8 cellular contexts compared by ENCODE assay signal in genomic region chr2:47906261-47907096, GRCh38. TPM values are rescaled to one million over a fixed set of nuclear protein-coding genes. Genes with fewer than 3 reads are reported as not detected.
DNase-seq lines count a peak whose midpoint lies in the region; ATAC-seq, FAIRE-seq and TF ChIP-seq lines count a peak whose summit lies in the region.

Gene FBXO11 (minus strand): TSS chr2:47906498. CDS start chr2:47905720, 778 bp downstream.

- peak within 1 kb of the TSS; percentile 96 for H3K4me2 ChIP-seq in smooth muscle cell

- H3K9ac ChIP-seq in smooth muscle cell (ENCODE audit: low read depth), result peak within 1 kb of the TSS; percentile 98

- under 1% methylated on average over 31 of the region's 53 CpGs for WGBS in smooth muscle cell (ENCODE audit: low lambda C conversion rate)

- peak within 1 kb of the TSS; percentile 86 for H2AFZ ChIP-seq in smooth muscle cell (ENCODE audit: low read depth)

- H4K20me1 ChIP-seq in smooth muscle cell (ENCODE audit: low read depth), result peaks cover 36% of the 10 kb centered on the region

- peak; percentile 97 for DNase-seq in AG09309 (ENCODE audit: low read depth)
- peak; percentile 98 for DNase-seq in NCI-H2227 treated with DMSO at 0.1 percent for 48 hours (lab: John Stamatoyannopoulos, UW)
- DNase-seq in bronchial epithelial cell (ENCODE audit: low read depth), result peak; percentile 94
- peak; percentile 92 for DNase-seq in iPS-NIHi7 (ENCODE audit: extremely low spot score)
- peak; percentile 77 for DNase-seq in smooth muscle cell (lab: John Stamatoyannopoulos, UW; ENCODE audit: unreplicated experiment)

- peaks cover 17% of the 10 kb centered on the region for H3K4me1 ChIP-seq in smooth muscle cell (ENCODE audit: low read depth)

- FAIRE-seq in bronchial epithelial cell (lab: Jason Lieb, UNC), result no peak

- peak; percentile 75 for TF ChIP-seq CTCF in AG09309 (IDR thresholded peaks at IDR 0.05; ENCODE audit: control insufficient read depth, insufficient read depth, low read depth, low read length, missing control alignments)
- TF ChIP-seq CTCF in WI38 (IDR thresholded peaks at IDR 0.05; ENCODE audit: low read depth, low read length), result peak; percentile 60
- peak; percentile 68 for TF ChIP-seq CTCF in bronchial epithelial cell (IDR thresholded peaks at IDR 0.05; ENCODE audit: insufficient read depth, low read length, severe bottlenecking)
- TF ChIP-seq CTCF in smooth muscle cell (IDR thresholded peaks at IDR 0.05; ENCODE audit: borderline replicate concordance, insufficient read depth, poor library complexity, severe bottlenecking), result peak; percentile 43

- ATAC-seq in GM18909 (IDR thresholded peaks at IDR 0.05; ENCODE audit: poor library complexity, unreplicated experiment) (peak; percentile 93), HG03175 (IDR thresholded peaks at IDR 0.05; ENCODE audit: unreplicated experiment) (peak; percentile 86)

- H3K79me2 ChIP-seq in smooth muscle cell (ENCODE audit: low read depth), result peaks cover 43% of the 10 kb centered on the region

- no peaks in the 10 kb centered on the region for H3K9me3 ChIP-seq in smooth muscle cell (replicated peaks; ENCODE audit: low read depth)

- H3K4me3 ChIP-seq in AG09309 (ENCODE audit: control insufficient read depth, low read depth, low read length) (peak within 1 kb of the TSS; percentile 89), WI38 (ENCODE audit: low read depth, low read length) (peak within 1 kb of the TSS; percentile 88), bronchial epithelial cell (ENCODE audit: low read depth, low read length) (peak within 1 kb of the TSS; percentile 92), smooth muscle cell (peak within 1 kb of the TSS; percentile 94)

- H3K27me3 ChIP-seq in bronchial epithelial cell (ENCODE audit: control insufficient read depth, insufficient read depth, low read length), result no peaks in the 10 kb centered on the region
- H3K27me3 ChIP-seq in smooth muscle cell (ENCODE audit: low read depth), result no peaks in the 10 kb centered on the region

- H3K27ac ChIP-seq in smooth muscle cell (ENCODE audit: low read depth), result peak within 1 kb of the TSS; percentile 97

- H3F3A ChIP-seq in smooth muscle cell (ENCODE audit: low read depth), result peaks cover 11% of the 10 kb centered on the region

- no peaks in the 10 kb centered on the region for H3K36me3 ChIP-seq in bronchial epithelial cell (ENCODE audit: control insufficient read depth, insufficient read depth, low read length)
- no peaks in the 10 kb centered on the region for H3K36me3 ChIP-seq in smooth muscle cell (ENCODE audit: low read depth)

RNA-seq across cellular contexts. Expression of gene FBXO11, which starts in this region (rescaled TPM):
- total RNA-seq in bronchial epithelial cell, result 39.8 and 62.6 TPM in 2 replicates
- 39.0 and 41.9 TPM in 2 replicates for total RNA-seq in smooth muscle cell
- 21.0 and 23.1 TPM in 2 replicates for polyA plus RNA-seq in smooth muscle cell

Comparison
In these comparisons a context has a peak if more than half of its experiments do, and no peak if none do; other contexts are left out.
1. Peak in every context shown above with its lines: DNase-seq, ATAC-seq, H3K4me3 ChIP-seq and H3K27ac ChIP-seq.